ENCODE assay signal across 1 cellular context in the genomic region with DNA sequence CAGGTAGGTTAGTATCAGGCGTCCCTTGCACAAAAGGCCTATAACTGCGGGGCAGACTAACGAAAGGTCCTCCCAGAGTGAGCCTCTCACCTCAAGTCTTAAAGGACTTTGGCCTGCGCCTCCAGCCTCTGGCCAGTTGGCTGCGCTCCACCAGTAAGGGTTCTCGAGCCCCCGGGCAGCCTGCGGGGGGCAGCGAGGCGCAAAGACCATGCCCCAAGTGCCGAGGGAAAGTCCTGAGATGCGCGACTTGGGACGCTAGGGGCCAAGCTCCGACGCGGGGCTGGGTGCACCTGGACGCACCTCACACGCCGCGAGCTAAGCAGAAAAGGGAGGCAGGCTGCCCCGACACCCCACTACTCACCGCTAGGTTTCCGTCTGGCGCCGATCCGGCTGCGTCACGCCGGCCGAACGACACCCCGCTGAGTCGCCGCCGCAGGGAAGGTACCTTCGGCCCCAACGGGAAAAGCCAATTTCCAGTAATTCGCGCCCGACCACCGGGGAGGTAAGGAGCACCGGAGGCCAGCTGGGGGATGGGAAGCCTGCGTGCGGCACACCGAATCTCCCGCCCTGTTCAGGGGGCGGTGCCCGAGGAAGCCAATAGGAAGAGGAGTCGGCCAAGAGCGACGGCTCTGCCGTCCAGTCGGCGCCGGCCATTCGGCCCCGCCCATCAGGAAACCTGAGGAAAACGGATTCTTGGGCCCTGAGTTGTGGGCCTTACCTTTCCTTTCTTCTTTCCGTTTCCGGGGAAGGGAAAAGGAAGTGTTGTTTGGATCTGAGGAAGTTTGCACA.
TF ChIP-seq lines count a peak whose summit lies in the region.

A gene (minus strand): TSS at position 532 of the 789 bp plus-strand sequence. CDS start 5,537 bp downstream, outside the sequence.

TF ChIP-seq in HepG2, 621 proteins besides CTCF, POLR2A, EP300 and RAD21 (continued from another document and continues in another):
- TF ChIP-seq, protein P1, sequence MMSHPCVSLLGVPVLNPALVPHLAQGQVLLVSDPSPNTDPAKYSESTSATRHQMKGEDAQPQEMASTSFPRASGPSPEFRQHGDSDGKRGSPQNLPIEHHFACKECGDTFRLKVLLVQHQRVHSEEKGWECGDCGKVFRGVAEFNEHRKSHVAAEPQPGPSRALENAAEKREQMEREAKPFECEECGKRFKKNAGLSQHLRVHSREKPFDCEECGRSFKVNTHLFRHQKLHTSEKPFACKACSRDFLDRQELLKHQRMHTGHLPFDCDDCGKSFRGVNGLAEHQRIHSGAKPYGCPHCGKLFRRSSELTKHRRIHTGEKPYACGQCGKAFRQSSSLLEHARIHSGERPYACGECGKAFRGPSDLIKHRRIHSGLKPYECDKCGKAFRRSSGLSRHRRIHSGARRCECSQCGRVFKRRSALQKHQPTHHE (CRISPR knock-in tag; IDR thresholded peaks at IDR 0.05; ENCODE audit: borderline replicate concordance) = no peak; the same call in 1 of the 2 replicates
- TF ChIP-seq, protein P2, sequence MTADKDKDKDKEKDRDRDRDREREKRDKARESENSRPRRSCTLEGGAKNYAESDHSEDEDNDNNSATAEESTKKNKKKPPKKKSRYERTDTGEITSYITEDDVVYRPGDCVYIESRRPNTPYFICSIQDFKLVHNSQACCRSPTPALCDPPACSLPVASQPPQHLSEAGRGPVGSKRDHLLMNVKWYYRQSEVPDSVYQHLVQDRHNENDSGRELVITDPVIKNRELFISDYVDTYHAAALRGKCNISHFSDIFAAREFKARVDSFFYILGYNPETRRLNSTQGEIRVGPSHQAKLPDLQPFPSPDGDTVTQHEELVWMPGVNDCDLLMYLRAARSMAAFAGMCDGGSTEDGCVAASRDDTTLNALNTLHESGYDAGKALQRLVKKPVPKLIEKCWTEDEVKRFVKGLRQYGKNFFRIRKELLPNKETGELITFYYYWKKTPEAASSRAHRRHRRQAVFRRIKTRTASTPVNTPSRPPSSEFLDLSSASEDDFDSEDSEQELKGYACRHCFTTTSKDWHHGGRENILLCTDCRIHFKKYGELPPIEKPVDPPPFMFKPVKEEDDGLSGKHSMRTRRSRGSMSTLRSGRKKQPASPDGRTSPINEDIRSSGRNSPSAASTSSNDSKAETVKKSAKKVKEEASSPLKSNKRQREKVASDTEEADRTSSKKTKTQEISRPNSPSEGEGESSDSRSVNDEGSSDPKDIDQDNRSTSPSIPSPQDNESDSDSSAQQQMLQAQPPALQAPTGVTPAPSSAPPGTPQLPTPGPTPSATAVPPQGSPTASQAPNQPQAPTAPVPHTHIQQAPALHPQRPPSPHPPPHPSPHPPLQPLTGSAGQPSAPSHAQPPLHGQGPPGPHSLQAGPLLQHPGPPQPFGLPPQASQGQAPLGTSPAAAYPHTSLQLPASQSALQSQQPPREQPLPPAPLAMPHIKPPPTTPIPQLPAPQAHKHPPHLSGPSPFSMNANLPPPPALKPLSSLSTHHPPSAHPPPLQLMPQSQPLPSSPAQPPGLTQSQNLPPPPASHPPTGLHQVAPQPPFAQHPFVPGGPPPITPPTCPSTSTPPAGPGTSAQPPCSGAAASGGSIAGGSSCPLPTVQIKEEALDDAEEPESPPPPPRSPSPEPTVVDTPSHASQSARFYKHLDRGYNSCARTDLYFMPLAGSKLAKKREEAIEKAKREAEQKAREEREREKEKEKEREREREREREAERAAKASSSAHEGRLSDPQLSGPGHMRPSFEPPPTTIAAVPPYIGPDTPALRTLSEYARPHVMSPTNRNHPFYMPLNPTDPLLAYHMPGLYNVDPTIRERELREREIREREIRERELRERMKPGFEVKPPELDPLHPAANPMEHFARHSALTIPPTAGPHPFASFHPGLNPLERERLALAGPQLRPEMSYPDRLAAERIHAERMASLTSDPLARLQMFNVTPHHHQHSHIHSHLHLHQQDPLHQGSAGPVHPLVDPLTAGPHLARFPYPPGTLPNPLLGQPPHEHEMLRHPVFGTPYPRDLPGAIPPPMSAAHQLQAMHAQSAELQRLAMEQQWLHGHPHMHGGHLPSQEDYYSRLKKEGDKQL (CRISPR knock-in tag; IDR thresholded peaks at IDR 0.05; ENCODE audit: low read depth) = no peak
- TF ChIP-seq ZC3H4 (CRISPR knock-in tag; IDR thresholded peaks at IDR 0.05; ENCODE audit: borderline replicate concordance) = no peak
- no peak for TF ChIP-seq MATR3 (CRISPR knock-in tag; IDR thresholded peaks at IDR 0.05)
- TF ChIP-seq, protein P3, sequence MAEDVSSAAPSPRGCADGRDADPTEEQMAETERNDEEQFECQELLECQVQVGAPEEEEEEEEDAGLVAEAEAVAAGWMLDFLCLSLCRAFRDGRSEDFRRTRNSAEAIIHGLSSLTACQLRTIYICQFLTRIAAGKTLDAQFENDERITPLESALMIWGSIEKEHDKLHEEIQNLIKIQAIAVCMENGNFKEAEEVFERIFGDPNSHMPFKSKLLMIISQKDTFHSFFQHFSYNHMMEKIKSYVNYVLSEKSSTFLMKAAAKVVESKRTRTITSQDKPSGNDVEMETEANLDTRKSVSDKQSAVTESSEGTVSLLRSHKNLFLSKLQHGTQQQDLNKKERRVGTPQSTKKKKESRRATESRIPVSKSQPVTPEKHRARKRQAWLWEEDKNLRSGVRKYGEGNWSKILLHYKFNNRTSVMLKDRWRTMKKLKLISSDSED (CRISPR knock-in tag; IDR thresholded peaks at IDR 0.05) = 0 out of 2 replicates have a peak, but pooled peaks have one; percentile 71
- TF ChIP-seq ELF1 (CRISPR knock-in tag; IDR thresholded peaks at IDR 0.05) = peak; percentile 87
- 0 out of 2 replicates have a peak, but pooled peaks have one; percentile 2 for TF ChIP-seq ZFP36L2 (CRISPR knock-in tag; IDR thresholded peaks at IDR 0.05)
- no peak for TF ChIP-seq ZNF484 (CRISPR knock-in tag; IDR thresholded peaks at IDR 0.05; ENCODE audit: borderline replicate concordance, low read depth)
- no peak for TF ChIP-seq ZNF382 (CRISPR knock-in tag; IDR thresholded peaks at IDR 0.05; ENCODE audit: borderline replicate concordance)
- TF ChIP-seq NFKB2 (CRISPR knock-in tag; IDR thresholded peaks at IDR 0.05; ENCODE audit: borderline replicate concordance) = peak; percentile 88; the same call in 1 of the 2 replicates
- peak; percentile 96 for TF ChIP-seq ARNT2 (CRISPR knock-in tag; IDR thresholded peaks at IDR 0.05; ENCODE audit: low read depth)
- TF ChIP-seq, protein P4, sequence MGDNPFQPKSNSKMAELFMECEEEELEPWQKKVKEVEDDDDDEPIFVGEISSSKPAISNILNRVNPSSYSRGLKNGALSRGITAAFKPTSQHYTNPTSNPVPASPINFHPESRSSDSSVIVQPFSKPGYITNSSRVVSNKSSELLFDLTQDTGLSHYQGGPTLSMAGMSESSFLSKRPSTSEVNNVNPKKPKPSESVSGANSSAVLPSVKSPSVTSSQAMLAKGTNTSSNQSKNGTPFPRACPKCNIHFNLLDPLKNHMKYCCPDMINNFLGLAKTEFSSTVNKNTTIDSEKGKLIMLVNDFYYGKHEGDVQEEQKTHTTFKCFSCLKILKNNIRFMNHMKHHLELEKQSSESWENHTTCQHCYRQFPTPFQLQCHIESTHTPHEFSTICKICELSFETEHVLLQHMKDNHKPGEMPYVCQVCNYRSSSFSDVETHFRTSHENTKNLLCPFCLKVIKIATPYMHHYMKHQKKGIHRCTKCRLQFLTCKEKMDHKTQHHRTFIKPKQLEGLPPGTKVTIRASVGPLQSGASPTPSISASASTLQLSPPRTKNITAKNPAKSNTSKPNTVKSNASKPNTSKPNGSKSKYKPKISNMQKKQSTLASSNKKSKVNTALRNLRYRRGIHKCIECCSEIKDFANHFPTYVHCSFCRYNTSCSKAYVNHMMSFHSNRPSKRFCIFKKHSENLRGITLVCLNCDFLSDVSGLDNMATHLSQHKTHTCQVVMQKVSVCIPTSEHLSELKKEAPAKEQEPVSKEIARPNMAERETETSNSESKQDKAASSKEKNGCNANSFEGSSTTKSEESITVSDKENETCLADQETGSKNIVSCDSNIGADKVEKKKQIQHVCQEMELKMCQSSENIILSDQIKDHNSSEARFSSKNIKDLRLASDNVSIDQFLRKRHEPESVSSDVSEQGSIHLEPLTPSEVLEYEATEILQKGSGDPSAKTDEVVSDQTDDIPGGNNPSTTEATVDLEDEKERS (CRISPR knock-in tag; IDR thresholded peaks at IDR 0.05) = peak; percentile 99
- no peak; the same call in 1 of the 2 replicates for TF ChIP-seq ZNF180 (CRISPR knock-in tag; IDR thresholded peaks at IDR 0.05; ENCODE audit: borderline replicate concordance, low read depth)
- TF ChIP-seq KLF16 (CRISPR knock-in tag; IDR thresholded peaks at IDR 0.05) = peak in 1 of 2 experiments; percentile 78; a peak in 2 of 4 replicates
- peak; percentile 92 for TF ChIP-seq SNAPC2 (CRISPR knock-in tag; IDR thresholded peaks at IDR 0.05)
- TF ChIP-seq, protein P5, sequence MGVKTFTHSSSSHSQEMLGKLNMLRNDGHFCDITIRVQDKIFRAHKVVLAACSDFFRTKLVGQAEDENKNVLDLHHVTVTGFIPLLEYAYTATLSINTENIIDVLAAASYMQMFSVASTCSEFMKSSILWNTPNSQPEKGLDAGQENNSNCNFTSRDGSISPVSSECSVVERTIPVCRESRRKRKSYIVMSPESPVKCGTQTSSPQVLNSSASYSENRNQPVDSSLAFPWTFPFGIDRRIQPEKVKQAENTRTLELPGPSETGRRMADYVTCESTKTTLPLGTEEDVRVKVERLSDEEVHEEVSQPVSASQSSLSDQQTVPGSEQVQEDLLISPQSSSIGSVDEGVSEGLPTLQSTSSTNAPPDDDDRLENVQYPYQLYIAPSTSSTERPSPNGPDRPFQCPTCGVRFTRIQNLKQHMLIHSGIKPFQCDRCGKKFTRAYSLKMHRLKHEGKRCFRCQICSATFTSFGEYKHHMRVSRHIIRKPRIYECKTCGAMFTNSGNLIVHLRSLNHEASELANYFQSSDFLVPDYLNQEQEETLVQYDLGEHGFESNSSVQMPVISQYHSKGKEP (CRISPR knock-in tag; IDR thresholded peaks at IDR 0.05) = 0 out of 2 replicates have a peak, but pooled peaks have one; percentile 19
- peak; percentile 95 for TF ChIP-seq ZMAT3 (CRISPR knock-in tag; conservative IDR thresholded peaks at IDR 0.05)
- TF ChIP-seq, protein P6, sequence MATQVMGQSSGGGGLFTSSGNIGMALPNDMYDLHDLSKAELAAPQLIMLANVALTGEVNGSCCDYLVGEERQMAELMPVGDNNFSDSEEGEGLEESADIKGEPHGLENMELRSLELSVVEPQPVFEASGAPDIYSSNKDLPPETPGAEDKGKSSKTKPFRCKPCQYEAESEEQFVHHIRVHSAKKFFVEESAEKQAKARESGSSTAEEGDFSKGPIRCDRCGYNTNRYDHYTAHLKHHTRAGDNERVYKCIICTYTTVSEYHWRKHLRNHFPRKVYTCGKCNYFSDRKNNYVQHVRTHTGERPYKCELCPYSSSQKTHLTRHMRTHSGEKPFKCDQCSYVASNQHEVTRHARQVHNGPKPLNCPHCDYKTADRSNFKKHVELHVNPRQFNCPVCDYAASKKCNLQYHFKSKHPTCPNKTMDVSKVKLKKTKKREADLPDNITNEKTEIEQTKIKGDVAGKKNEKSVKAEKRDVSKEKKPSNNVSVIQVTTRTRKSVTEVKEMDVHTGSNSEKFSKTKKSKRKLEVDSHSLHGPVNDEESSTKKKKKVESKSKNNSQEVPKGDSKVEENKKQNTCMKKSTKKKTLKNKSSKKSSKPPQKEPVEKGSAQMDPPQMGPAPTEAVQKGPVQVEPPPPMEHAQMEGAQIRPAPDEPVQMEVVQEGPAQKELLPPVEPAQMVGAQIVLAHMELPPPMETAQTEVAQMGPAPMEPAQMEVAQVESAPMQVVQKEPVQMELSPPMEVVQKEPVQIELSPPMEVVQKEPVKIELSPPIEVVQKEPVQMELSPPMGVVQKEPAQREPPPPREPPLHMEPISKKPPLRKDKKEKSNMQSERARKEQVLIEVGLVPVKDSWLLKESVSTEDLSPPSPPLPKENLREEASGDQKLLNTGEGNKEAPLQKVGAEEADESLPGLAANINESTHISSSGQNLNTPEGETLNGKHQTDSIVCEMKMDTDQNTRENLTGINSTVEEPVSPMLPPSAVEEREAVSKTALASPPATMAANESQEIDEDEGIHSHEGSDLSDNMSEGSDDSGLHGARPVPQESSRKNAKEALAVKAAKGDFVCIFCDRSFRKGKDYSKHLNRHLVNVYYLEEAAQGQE (IDR thresholded peaks at IDR 0.05; ENCODE audit: borderline replicate concordance in 1 of 2, low read depth in 1 of 2, low read length in 2 of 2) = no peak; a peak in 1 of 4 replicates
- peak; percentile 93; the same call in 1 of the 2 replicates for TF ChIP-seq ZNF709 (CRISPR knock-in tag; IDR thresholded peaks at IDR 0.05)
- TF ChIP-seq ZNF652 (CRISPR knock-in tag; IDR thresholded peaks at IDR 0.05; ENCODE audit: borderline replicate concordance, low read depth) = 0 out of 2 replicates have a peak, but pooled peaks have one; percentile 5
- TF ChIP-seq HNF4A (CRISPR knock-in tag; IDR thresholded peaks at IDR 0.05) = peak; percentile 99
- TF ChIP-seq FOXK1 (CRISPR knock-in tag; IDR thresholded peaks at IDR 0.05; ENCODE audit: borderline replicate concordance, low read depth) = 0 out of 2 replicates have a peak, but pooled peaks have one; percentile 15
- TF ChIP-seq, protein P7, sequence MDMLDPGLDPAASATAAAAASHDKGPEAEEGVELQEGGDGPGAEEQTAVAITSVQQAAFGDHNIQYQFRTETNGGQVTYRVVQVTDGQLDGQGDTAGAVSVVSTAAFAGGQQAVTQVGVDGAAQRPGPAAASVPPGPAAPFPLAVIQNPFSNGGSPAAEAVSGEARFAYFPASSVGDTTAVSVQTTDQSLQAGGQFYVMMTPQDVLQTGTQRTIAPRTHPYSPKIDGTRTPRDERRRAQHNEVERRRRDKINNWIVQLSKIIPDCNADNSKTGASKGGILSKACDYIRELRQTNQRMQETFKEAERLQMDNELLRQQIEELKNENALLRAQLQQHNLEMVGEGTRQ (IDR thresholded peaks at IDR 0.05; ENCODE audit: low read depth, low read length) = no peak
- TF ChIP-seq, protein P7 (CRISPR knock-in tag; IDR thresholded peaks at IDR 0.05; ENCODE audit: borderline replicate concordance) = peak; percentile 54; the same call in 1 of the 2 replicates
- TF ChIP-seq, protein P8, sequence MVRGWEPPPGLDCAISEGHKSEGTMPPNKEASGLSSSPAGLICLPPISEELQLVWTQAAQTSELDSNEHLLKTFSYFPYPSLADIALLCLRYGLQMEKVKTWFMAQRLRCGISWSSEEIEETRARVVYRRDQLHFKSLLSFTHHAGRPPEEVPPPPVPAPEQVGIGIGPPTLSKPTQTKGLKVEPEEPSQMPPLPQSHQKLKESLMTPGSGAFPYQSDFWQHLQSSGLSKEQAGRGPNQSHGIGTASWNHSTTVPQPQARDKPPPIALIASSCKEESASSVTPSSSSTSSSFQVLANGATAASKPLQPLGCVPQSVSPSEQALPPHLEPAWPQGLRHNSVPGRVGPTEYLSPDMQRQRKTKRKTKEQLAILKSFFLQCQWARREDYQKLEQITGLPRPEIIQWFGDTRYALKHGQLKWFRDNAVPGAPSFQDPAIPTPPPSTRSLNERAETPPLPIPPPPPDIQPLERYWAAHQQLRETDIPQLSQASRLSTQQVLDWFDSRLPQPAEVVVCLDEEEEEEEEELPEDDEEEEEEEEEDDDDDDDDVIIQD (CRISPR knock-in tag; IDR thresholded peaks at IDR 0.05; ENCODE audit: low read depth) = peak; percentile 37
- TF ChIP-seq ZNF768 (CRISPR knock-in tag; IDR thresholded peaks at IDR 0.05) = peak; percentile 81
- TF ChIP-seq ZNF891 (CRISPR knock-in tag; IDR thresholded peaks at IDR 0.05) = peak; percentile 63; the same call in 1 of the 2 replicates
- peak; percentile 99 for TF ChIP-seq ZNF274 (CRISPR knock-in tag; IDR thresholded peaks at IDR 0.05)
